In genomic region chr11:117641008-117641915, GRCh38 we compare ENCODE assay signal across 14 cellular contexts.
DNase-seq lines count a peak whose midpoint lies in the region; ATAC-seq and TF ChIP-seq lines count a peak whose summit lies in the region.
"Had no signal": no experiment of that assay in that cellular context is flagged by ENCODE, and none has a peak within 500 bp of the region (broad histone marks: within the 10 kb centered on the region; RNA-seq: fewer than 3 reads in every experiment).

No MANE protein-coding gene starts in this region.

- no peak overlapping the region for H3K4me3 ChIP-seq in hepatocyte
- H3K4me3 ChIP-seq: PC-9 had no signal

- no peak for ATAC-seq in stimulated activated naive CD8-positive, alpha-beta T cell treated with anti-CD3 and anti-CD28 coated beads, Interleukin-15, Interleukin-2, amounts not matched to agents 100 U/mL and 50 U/mL, for 24 hours

- H3K27ac ChIP-seq in cingulate gyrus (ENCODE audit: low read depth, low read length) (peak overlapping the region; percentile 93), layer of hippocampus (ENCODE audit: low read depth, low read length) (peak overlapping the region; percentile 93), hepatocyte (no peak overlapping the region)
- H3K27ac ChIP-seq: KMS-11, PC-9 had no signal

- no peaks in the 10 kb centered on the region for H3K79me2 ChIP-seq in hepatocyte

- H3K9me3 ChIP-seq in hepatocyte (ENCODE audit: low read depth) = no peaks in the 10 kb centered on the region

- peaks cover 4% of the 10 kb centered on the region for H3K4me1 ChIP-seq in hepatocyte (ENCODE audit: insufficient read depth)

- no peaks in the 10 kb centered on the region for H3K27me3 ChIP-seq in layer of hippocampus (ENCODE audit: control insufficient read depth, insufficient read depth, low read length)
- peaks cover 6% of the 10 kb centered on the region for H3K27me3 ChIP-seq in hepatocyte

- H2AFZ ChIP-seq in hepatocyte = no peak overlapping the region
- H2AFZ ChIP-seq: PC-9 had no signal

- intact Hi-C loops in posterior cingulate gyrus (cut with DNase I) = no loop called here

- TF ChIP-seq CTCF in hepatocyte (IDR thresholded peaks at IDR 0.05; ENCODE audit: poor library complexity) = no peak

- H4K20me1 ChIP-seq in hepatocyte (ENCODE audit: insufficient read depth, poor library complexity, severe bottlenecking) = no peaks in the 10 kb centered on the region

- peak; percentile 75 to 98 (median 88) for DNase-seq in posterior cingulate gyrus
- DNase-seq in stimulated activated naive CD8-positive, alpha-beta T cell treated with anti-CD3 and anti-CD28 coated beads, Interleukin-15, Interleukin-2, amounts not matched to agents 100 U/mL and 50 U/mL, for 24 hours = no peak
- DNase-seq in DMS153 (lab: John Stamatoyannopoulos, UW) = no peak
- DNase-seq in hepatocyte (ENCODE audit: low spot score) = no peak
- DNase-seq in stimulated activated CD4-positive, alpha-beta T cell treated with anti-CD3 and anti-CD28 coated beads, Interleukin-4, amount 100 ng/mL, for 24 hours = no peak
- DNase-seq: CD8-positive, alpha-beta memory T cell; GF-D8; GOT3; NCI-H1092; NCI-H69; PC-9 had no signal

- 97% methylated on average over 14 of the region's 14 CpGs for WGBS in hepatocyte (ENCODE audit: low lambda C conversion rate, missing lambda C conversion rate)

- no peak overlapping the region for H3K4me2 ChIP-seq in hepatocyte
- H3K4me2 ChIP-seq: KMS-11, PC-9 had no signal

- no peaks in the 10 kb centered on the region for H3K36me3 ChIP-seq in hepatocyte (replicated peaks; ENCODE audit: insufficient read depth, low read depth)

- H3K9me2 ChIP-seq in hepatocyte (replicated peaks; ENCODE audit: insufficient read depth) = no peaks in the 10 kb centered on the region

Comparison
In these comparisons a context has a peak if more than half of its experiments do, and no peak if none do; other contexts are left out.
1. DNase-seq: peak in posterior cingulate gyrus (10 of 10); none in stimulated activated naive CD8-positive, alpha-beta T cell treated with anti-CD3 and anti-CD28 coated beads, Interleukin-15, Interleukin-2, amounts not matched to agents 100 U/mL and 50 U/mL, for 24 hours (single experiment), DMS153 (single experiment), hepatocyte (single experiment) and stimulated activated CD4-positive, alpha-beta T cell treated with anti-CD3 and anti-CD28 coated beads, Interleukin-4, amount 100 ng/mL, for 24 hours (single experiment).